In genomic region chr21:46554431-46555224, GRCh38 we compare ENCODE assay signal across 16 cellular contexts. TPM values are rescaled to one million over a fixed set of nuclear protein-coding genes. Genes with fewer than 3 reads are reported as not detected.
DNase-seq lines count a peak whose midpoint lies in the region; ATAC-seq and TF ChIP-seq lines count a peak whose summit lies in the region.
"Had no signal": no experiment of that assay in that cellular context is flagged by ENCODE, and none has a peak within 500 bp of the region (broad histone marks: within the 10 kb centered on the region; RNA-seq: fewer than 3 reads in every experiment).

No MANE protein-coding gene starts in this region.

- H2AFZ ChIP-seq in osteoblast (ENCODE audit: low read length): no peak overlapping the region

- no peaks in the 10 kb centered on the region for H4K20me1 ChIP-seq in osteoblast (ENCODE audit: insufficient read depth, low read length)

- ATAC-seq in GM18909 (IDR thresholded peaks at IDR 0.05; ENCODE audit: poor library complexity, unreplicated experiment): no peak

- TF ChIP-seq CTCF in left ventricle myocardium inferior (IDR thresholded peaks at IDR 0.05; ENCODE audit: borderline replicate concordance): no peak
- TF ChIP-seq CTCF in osteoblast (IDR thresholded peaks at IDR 0.05; ENCODE audit: extremely low read depth, low read depth, low read length): no peak
- no peak for TF ChIP-seq CTCF in uterus (IDR thresholded peaks at IDR 0.05)

- H3K4me1 ChIP-seq in left ventricle myocardium inferior (peaks cover 23% of the 10 kb centered on the region), osteoblast (ENCODE audit: insufficient read depth, low read length) (no peaks in the 10 kb centered on the region), uterus (no peaks in the 10 kb centered on the region)
- H3K4me1 ChIP-seq: suprapubic skin had no signal

- H3K27me3 ChIP-seq in H7 (ENCODE audit: control insufficient read depth, insufficient read depth, low read length): no peaks in the 10 kb centered on the region
- no peaks in the 10 kb centered on the region for H3K27me3 ChIP-seq in left ventricle myocardium inferior (ENCODE audit: low read depth)
- H3K27me3 ChIP-seq in osteoblast (ENCODE audit: insufficient read depth, low read length): no peaks in the 10 kb centered on the region
- no peaks in the 10 kb centered on the region for H3K27me3 ChIP-seq in uterus
- H3K27me3 ChIP-seq: suprapubic skin had no signal

- no peak overlapping the region for H3K4me2 ChIP-seq in osteoblast (ENCODE audit: insufficient read depth, low read length)

- H3K9me3 ChIP-seq in left ventricle myocardium inferior (replicated peaks) (no peaks in the 10 kb centered on the region), osteoblast (ENCODE audit: low read depth, low read length) (no peaks in the 10 kb centered on the region), uterus (no peaks in the 10 kb centered on the region)
- H3K9me3 ChIP-seq: suprapubic skin had no signal

- H3K79me2 ChIP-seq in osteoblast (ENCODE audit: insufficient read depth, low read length): no peaks in the 10 kb centered on the region

- H3K36me3 ChIP-seq in H7 (replicated peaks; ENCODE audit: control insufficient read depth, insufficient read depth, low read length): peaks cover 9% of the 10 kb centered on the region
- peaks cover 92% of the 10 kb centered on the region for H3K36me3 ChIP-seq in left ventricle myocardium inferior
- peaks cover 71% of the 10 kb centered on the region for H3K36me3 ChIP-seq in osteoblast (ENCODE audit: insufficient read depth, low read length)
- no peaks in the 10 kb centered on the region for H3K36me3 ChIP-seq in uterus

- H3K4me3 ChIP-seq in H7 (ENCODE audit: insufficient read depth, low read depth, low read length) (no peak overlapping the region), left ventricle myocardium inferior (no peak overlapping the region), osteoblast (ENCODE audit: insufficient read depth, low read length) (no peak overlapping the region), uterus (no peak overlapping the region)
- H3K4me3 ChIP-seq: suprapubic skin had no signal

- TF ChIP-seq POLR2A in uterus (IDR thresholded peaks at IDR 0.05): no peak

- H3K27ac ChIP-seq in left ventricle myocardium inferior (replicated peaks) (peak overlapping the region; percentile 85), osteoblast (ENCODE audit: low read depth, low read length) (no peak overlapping the region), uterus (no peak overlapping the region)
- H3K27ac ChIP-seq: suprapubic skin had no signal

- peak; percentile 58 for DNase-seq in activated effector memory CD4-positive, alpha-beta T cell treated with anti-CD3 and anti-CD28 coated beads, Interleukin-2, amount 50 U/mL, for 16 hours
- no peak for DNase-seq in activated effector memory CD4-positive, alpha-beta T cell treated with Interleukin-2 at 50 U/mL for 16 hours
- peak; percentile 42 for DNase-seq in H7
- DNase-seq in left ventricle myocardium inferior: no peak
- peak; percentile 18 for DNase-seq in osteoblast (ENCODE audit: insufficient read length, low spot score, missing footprints)
- no peak for DNase-seq in uterus
- no peak for DNase-seq in SK-N-DZ (ENCODE audit: low spot score)
- DNase-seq: activated CD4-positive, alpha-beta T cell treated with anti-CD3 and anti-CD28 coated beads, Interleukin-2, amount 50 U/mL, for 4 hours; amygdala; effector CD4-positive, alpha-beta T cell; glutamatergic neuron; mesendoderm; NCI-H446 had no signal

- intact Hi-C loops in left ventricle myocardium inferior (cut with micrococcal nuclease) (no loop called here), uterus (cut with DNase I; ENCODE audit: low total_unique reads) (no loop called here)

RNA-seq across cellular contexts. Expression of gene S100B, which starts 50.3 kb away (rescaled TPM):
- 0.10 TPM in 1 of 2 replicates, not detected in the other for total RNA-seq in H7 (2014; rRNA removed; shearing (Covaris generic))
- total RNA-seq in left ventricle myocardium inferior (2.8 TPM), osteoblast (0.29 and 1.4 TPM in 2 replicates), uterus (10 to 100 TPM in 1 of 4 donors, 1 to 10 TPM in 1, not detected in 2; 1.8 to 18.2 TPM)
- 0.16 TPM in 1 of 2 replicates, not detected in the other for polyA plus RNA-seq in SK-N-DZ (2014; cell fraction: cytosol; rRNA removed)
- not detected in 2 replicates for polyA plus RNA-seq in SK-N-DZ (2014; cell fraction: nucleus; rRNA removed)
- total RNA-seq: pulmonary artery endothelial cell had no signal

Comparison
In these comparisons a context has a peak if more than half of its experiments do, and no peak if none do; other contexts are left out.
1. DNase-seq: peak in activated effector memory CD4-positive, alpha-beta T cell treated with anti-CD3 and anti-CD28 coated beads, Interleukin-2, amount 50 U/mL, for 16 hours (single experiment), H7 (single experiment) and osteoblast (single experiment); none in activated effector memory CD4-positive, alpha-beta T cell treated with Interleukin-2 at 50 U/mL for 16 hours (single experiment), left ventricle myocardium inferior (single experiment), uterus (0 of 2) and SK-N-DZ (single experiment).